ENCODE assay signal across 20 cellular contexts in the genomic region with DNA sequence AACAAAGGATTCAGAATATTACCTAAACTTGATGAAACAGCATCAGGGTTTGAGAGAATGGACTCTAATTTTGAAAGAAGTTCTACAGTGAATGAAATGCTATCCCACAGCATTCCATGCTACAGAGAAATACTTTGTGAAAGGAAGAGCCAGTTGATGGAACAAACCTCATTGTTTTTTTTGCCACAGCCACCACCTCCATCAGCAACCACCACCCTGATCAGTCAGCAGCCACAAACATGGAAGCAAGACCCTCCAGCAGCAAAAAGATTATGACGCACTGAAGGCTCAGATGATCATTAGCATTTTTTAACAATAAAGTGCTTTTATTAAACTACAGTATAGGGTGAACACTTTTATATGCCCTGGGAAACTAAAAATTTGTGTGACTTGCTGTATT.
DNase-seq lines count a peak whose midpoint lies in the region; TF ChIP-seq lines count a peak whose summit lies in the region.
"Had no signal": no experiment of that assay in that cellular context is flagged by ENCODE, and none has a peak within 500 bp of the region (broad histone marks: within the 10 kb centered on the region; RNA-seq: fewer than 3 reads in every experiment).

No MANE protein-coding gene starts in this region.

- H3K4me2 ChIP-seq in osteoblast (ENCODE audit: insufficient read depth, low read length) = peak overlapping the region; percentile 38
- H3K4me2 ChIP-seq: BLaER1 had no signal

- no peaks in the 10 kb centered on the region for H3K9me3 Mint-ChIP-seq in CD4-positive, alpha-beta memory T cell
- H3K9me3 Mint-ChIP-seq: CD4-positive, CD25-positive, alpha-beta regulatory T cell; CD8-positive, alpha-beta memory T cell had no signal

- H3K27ac ChIP-seq in osteoblast (ENCODE audit: low read depth, low read length) (peak overlapping the region; percentile 80), spleen (no peak overlapping the region), sigmoid colon (no peak overlapping the region)
- no peak overlapping the region for H3K27ac ChIP-seq in CD4-positive, alpha-beta memory T cell (ENCODE audit: low read depth, low read length)
- H3K27ac ChIP-seq: 22Rv1, BLaER1, C4-2B, GM23248 had no signal

- H3K27ac Mint-ChIP-seq in CD4-positive, alpha-beta memory T cell = no peak overlapping the region
- H3K27ac Mint-ChIP-seq: B cell; CD4-positive, CD25-positive, alpha-beta regulatory T cell had no signal

- POLR2A ChIA-PET in CD4-positive, alpha-beta memory T cell (lab: Charles Lee; ENCODE audit: partially characterized antibody) = no interaction called here

- intact Hi-C loops in spleen (cut with DNase I; ENCODE audit: low total_unique reads) (no loop called here), sigmoid colon (cut with DNase I) (no loop called here)
- intact Hi-C loops in CD4-positive, alpha-beta memory T cell (cut with micrococcal nuclease) = no loop called here

- H3K27me3 ChIP-seq in osteoblast (ENCODE audit: insufficient read depth, low read length) (no peaks in the 10 kb centered on the region), spleen (replicated peaks in 1 of 7) (no peaks in the 10 kb centered on the region), sigmoid colon (no peaks in the 10 kb centered on the region)
- H3K27me3 ChIP-seq in CD4-positive, alpha-beta memory T cell (ENCODE audit: insufficient read depth, low read length) = no peaks in the 10 kb centered on the region
- H3K27me3 ChIP-seq: BLaER1 had no signal

- peaks cover 6% of the 10 kb centered on the region for H4K20me1 ChIP-seq in osteoblast (ENCODE audit: insufficient read depth, low read length)
- H4K20me1 ChIP-seq: BLaER1 had no signal

- CTCF ChIA-PET in CD4-positive, alpha-beta memory T cell (lab: Charles Lee; ENCODE audit: partially characterized antibody) = no interaction called here

- H3K9me3 ChIP-seq in osteoblast (ENCODE audit: low read depth, low read length) (peaks cover 2% of the 10 kb centered on the region), spleen (no peaks in the 10 kb centered on the region), sigmoid colon (no peaks in the 10 kb centered on the region)
- no peaks in the 10 kb centered on the region for H3K9me3 ChIP-seq in CD4-positive, alpha-beta memory T cell (ENCODE audit: control insufficient read depth in 1 of 2, low read length in 2 of 2)

- H2AFZ ChIP-seq in osteoblast (ENCODE audit: low read length) = no peak overlapping the region
- H2AFZ ChIP-seq: GM23248 had no signal

- H3K27me3 Mint-ChIP-seq in CD4-positive, alpha-beta memory T cell = no peaks in the 10 kb centered on the region
- H3K27me3 Mint-ChIP-seq: B cell; CD4-positive, CD25-positive, alpha-beta regulatory T cell; CD8-positive, alpha-beta memory T cell had no signal

- peak; percentile 12 for DNase-seq in EH (ENCODE audit: low read depth)
- peak; percentile 11 for DNase-seq in RPMI7951 (ENCODE audit: low read depth)
- DNase-seq in astrocyte of the spinal cord (ENCODE audit: low read depth, low spot score) = peak; percentile 45
- DNase-seq in osteoblast (ENCODE audit: insufficient read length, low spot score, missing footprints) = no peak
- DNase-seq in spleen = no peak
- DNase-seq in CD4-positive, alpha-beta memory T cell = no peak
- no peak for DNase-seq in NCI-H2081 treated with DMSO at 0.1 percent for 48 hours (lab: John Stamatoyannopoulos, UW)
- no peak for DNase-seq in sigmoid colon
- DNase-seq: CD4-positive, CD25-positive, alpha-beta regulatory T cell; CD8-positive, alpha-beta memory T cell; DMS 273 treated with DMSO at 0.1 percent for 48 hours; DMS79; GF-D8; H7; HCEC 1CT had no signal

- TF ChIP-seq POLR2A in spleen (IDR thresholded peaks at IDR 0.05) (no peak), sigmoid colon (IDR thresholded peaks at IDR 0.05) (no peak)

- WGBS in spleen, 5 donors = 3 to 100% (median 97%) methylated on average over 1 of the region's 1 CpG
- 96 to 97% methylated on average over 1 of the region's 1 CpG for WGBS in sigmoid colon, 2 donors

- peaks cover 22% of the 10 kb centered on the region for H3K4me1 ChIP-seq in osteoblast (ENCODE audit: insufficient read depth, low read length)
- H3K4me1 ChIP-seq in spleen = peaks cover 0 to 37% (median 15%) of the 10 kb centered on the region in 6 donors
- H3K4me1 ChIP-seq in CD4-positive, alpha-beta memory T cell (ENCODE audit: insufficient read depth, low read length) = no peaks in the 10 kb centered on the region
- H3K4me1 ChIP-seq in sigmoid colon = peaks cover 0 to 15% (median 6%) of the 10 kb centered on the region in 4 donors

- H3K36me3 Mint-ChIP-seq in CD4-positive, alpha-beta memory T cell = peaks cover 55 to 64% of the 10 kb centered on the region in 2 donors

- peaks cover 19% of the 10 kb centered on the region for H3K36me3 ChIP-seq in osteoblast (ENCODE audit: insufficient read depth, low read length)
- peaks cover 0 to 49% (median 15%) of the 10 kb centered on the region in 6 donors for H3K36me3 ChIP-seq in spleen
- peaks cover 17% of the 10 kb centered on the region for H3K36me3 ChIP-seq in CD4-positive, alpha-beta memory T cell (ENCODE audit: insufficient read depth, low read length)
- peaks cover 0 to 17% (median 5%) of the 10 kb centered on the region in 4 donors for H3K36me3 ChIP-seq in sigmoid colon

- TF ChIP-seq CTCF in astrocyte of the spinal cord (IDR thresholded peaks at IDR 0.05; ENCODE audit: low read depth, low read length) (no peak), osteoblast (IDR thresholded peaks at IDR 0.05; ENCODE audit: extremely low read depth, low read depth, low read length) (no peak), spleen (IDR thresholded peaks at IDR 0.05 in 8 of 11, conservative IDR thresholded peaks at IDR 0.05 in 3 of 11) (no peak), sigmoid colon (IDR thresholded peaks at IDR 0.05) (no peak)

- H3K79me2 ChIP-seq in osteoblast (ENCODE audit: insufficient read depth, low read length) = peaks cover 29% of the 10 kb centered on the region

- TF ChIP-seq EP300 in sigmoid colon (IDR thresholded peaks at IDR 0.05) = no peak

- in situ Hi-C loops in astrocyte of the spinal cord (cut with HindIII; ENCODE audit: low sequenced_read_pairs) = no loop called here

- H3K4me3 ChIP-seq in astrocyte of the spinal cord (ENCODE audit: low read depth, low read length) = no peak overlapping the region
- H3K4me3 ChIP-seq in osteoblast (ENCODE audit: insufficient read depth, low read length) = no peak overlapping the region
- no peak overlapping the region for H3K4me3 ChIP-seq in spleen
- no peak overlapping the region for H3K4me3 ChIP-seq in CD4-positive, alpha-beta memory T cell (ENCODE audit: low read length in 2 of 2)
- H3K4me3 ChIP-seq in sigmoid colon = no peak overlapping the region
- H3K4me3 ChIP-seq: BLaER1, GM23248 had no signal

- H3K4me3 Mint-ChIP-seq in CD4-positive, alpha-beta memory T cell = no peak overlapping the region
- H3K4me3 Mint-ChIP-seq: B cell; CD4-positive, CD25-positive, alpha-beta regulatory T cell; CD8-positive, alpha-beta memory T cell had no signal

- H3K4me1 Mint-ChIP-seq in CD4-positive, alpha-beta memory T cell = peaks cover under 1 to 10% (median 6%) of the 10 kb centered on the region in 4 donors

Comparison
In these comparisons a context has a peak if more than half of its experiments do, and no peak if none do; other contexts are left out.
1. DNase-seq: peak in EH (single experiment), RPMI7951 (single experiment) and astrocyte of the spinal cord (single experiment); none in osteoblast (single experiment), spleen (single experiment), CD4-positive, alpha-beta memory T cell (0 of 5), NCI-H2081 treated with DMSO at 0.1 percent for 48 hours (single experiment) and sigmoid colon (single experiment).